In the genomic region with DNA sequence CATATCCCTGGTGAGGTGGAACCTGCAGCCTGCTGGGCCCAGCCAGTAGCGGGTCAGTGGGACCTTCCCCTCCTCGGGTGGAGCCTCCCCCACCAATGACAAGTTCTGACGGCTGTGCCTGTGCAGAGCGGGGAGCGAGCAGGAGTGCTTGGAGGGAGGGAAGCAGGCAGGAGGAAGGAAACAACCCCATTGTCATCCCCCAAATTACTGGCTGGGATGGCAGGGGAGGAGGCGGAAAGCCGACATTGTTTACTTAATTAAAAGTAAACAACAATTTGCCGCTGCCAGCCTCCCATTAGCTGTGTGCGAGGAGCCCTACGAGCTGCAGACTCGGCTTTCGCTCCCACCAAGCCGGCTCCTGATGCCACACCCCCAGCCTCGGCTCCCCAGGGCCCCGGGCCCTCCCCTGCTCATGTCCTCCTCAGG, we compare ENCODE assay signal across 12 cellular contexts. TPM values are rescaled to one million over a fixed set of nuclear protein-coding genes. Genes with fewer than 3 reads are reported as not detected.
DNase-seq lines count a peak whose midpoint lies in the region; ATAC-seq and TF ChIP-seq lines count a peak whose summit lies in the region.
"Had no signal": no experiment of that assay in that cellular context is flagged by ENCODE, and none has a peak within 500 bp of the region (broad histone marks: within the 10 kb centered on the region; RNA-seq: fewer than 3 reads in every experiment).

No MANE protein-coding gene starts in this region.

- H3K27me3 ChIP-seq in iPS-15b (ENCODE audit: control insufficient read depth, insufficient read depth, low read length) (peaks cover 94% of the 10 kb centered on the region), thoracic aorta (replicated peaks; ENCODE audit: insufficient read depth) (no peaks in the 10 kb centered on the region), BE2C (no peaks in the 10 kb centered on the region)

- peak overlapping the region; percentile 99 to 100 for H3K27ac ChIP-seq in thoracic aorta
- H3K27ac ChIP-seq: neutrophil had no signal

- no peaks in the 10 kb centered on the region for H3K36me3 ChIP-seq in iPS-15b (ENCODE audit: control insufficient read depth, insufficient read depth, low read length)
- no peaks in the 10 kb centered on the region for H3K36me3 ChIP-seq in thoracic aorta
- no peaks in the 10 kb centered on the region for H3K36me3 ChIP-seq in BE2C
- H3K36me3 ChIP-seq: HAP-1, neutrophil had no signal

- DNase-seq in NCI-H2029 (lab: John Stamatoyannopoulos, UW) (peak; percentile 20), NCI-H2029 treated with DMSO at 0.1 percent for 48 hours (lab: John Stamatoyannopoulos, UW) (no peak), NCI-H748 (lab: John Stamatoyannopoulos, UW; ENCODE audit: unreplicated experiment) (peak; percentile 91), thoracic aorta (ENCODE audit: low spot score) (no peak), BE2C (no peak), HK-2 (ENCODE audit: unreplicated experiment) (no peak)
- DNase-seq: 8988T, GDM1 had no signal

- ATAC-seq in thoracic aorta (ENCODE audit: insufficient number of reproducible peaks, low FRiP score, low read depth) (no peak), HG02759 (IDR thresholded peaks at IDR 0.05; ENCODE audit: unreplicated experiment) (no peak)

- peak overlapping the region; percentile 42 for H3K4me3 ChIP-seq in iPS-15b (ENCODE audit: low read depth, low read length)
- H3K4me3 ChIP-seq in thoracic aorta: peak overlapping the region; percentile 13
- H3K4me3 ChIP-seq in BE2C (ENCODE audit: low read depth, low read length): no peak overlapping the region
- H3K4me3 ChIP-seq: HAP-1 had no signal

- no peak for TF ChIP-seq CTCF in thoracic aorta (IDR thresholded peaks at IDR 0.05)
- no peak for TF ChIP-seq CTCF in BE2C (IDR thresholded peaks at IDR 0.05; ENCODE audit: low read depth, low read length)

- no peak overlapping the region for H3K9ac ChIP-seq in iPS-15b (ENCODE audit: low read depth, low read length)

- peaks cover 18% of the 10 kb centered on the region for H3K4me1 ChIP-seq in iPS-15b (ENCODE audit: control insufficient read depth, insufficient read depth, low read length)
- H3K4me1 ChIP-seq in thoracic aorta (ENCODE audit: control insufficient read depth in 1 of 2, low read depth in 2 of 2): peaks cover 87 to 100% of the 10 kb centered on the region in 2 donors
- H3K4me1 ChIP-seq in BE2C: peaks cover 56% of the 10 kb centered on the region

- H3K9me3 ChIP-seq in iPS-15b (ENCODE audit: control insufficient read depth, insufficient read depth, low read length) (no peaks in the 10 kb centered on the region), thoracic aorta (no peaks in the 10 kb centered on the region), BE2C (no peaks in the 10 kb centered on the region)
- H3K9me3 ChIP-seq: HAP-1, neutrophil had no signal

RNA-seq across cellular contexts. Expression of a gene that starts 45.5 kb away (rescaled TPM):
- 10 to 100 TPM; 10.6 to 36.1 TPM for total RNA-seq in thoracic aorta
- polyA plus RNA-seq in BE2C (2012; ENCODE audit: insufficient read depth, insufficient read length, low read depth): 75.7 TPM

RNA-seq across cellular contexts. Expression of a gene that starts 59.4 kb away (rescaled TPM):
- total RNA-seq in thoracic aorta: 10 to 100 TPM; 35.3 to 52.3 TPM
- 98.5 TPM for polyA plus RNA-seq in BE2C (2012; ENCODE audit: insufficient read depth, insufficient read length, low read depth)

Comparison
In these comparisons a context has a peak if more than half of its experiments do, and no peak if none do; other contexts are left out.
1. DNase-seq: peak in NCI-H2029 (single experiment) and NCI-H748 (single experiment); none in NCI-H2029 treated with DMSO at 0.1 percent for 48 hours (single experiment), thoracic aorta (single experiment), BE2C (single experiment) and HK-2 (single experiment).